8 cellular contexts compared by ENCODE assay signal in the genomic region with DNA sequence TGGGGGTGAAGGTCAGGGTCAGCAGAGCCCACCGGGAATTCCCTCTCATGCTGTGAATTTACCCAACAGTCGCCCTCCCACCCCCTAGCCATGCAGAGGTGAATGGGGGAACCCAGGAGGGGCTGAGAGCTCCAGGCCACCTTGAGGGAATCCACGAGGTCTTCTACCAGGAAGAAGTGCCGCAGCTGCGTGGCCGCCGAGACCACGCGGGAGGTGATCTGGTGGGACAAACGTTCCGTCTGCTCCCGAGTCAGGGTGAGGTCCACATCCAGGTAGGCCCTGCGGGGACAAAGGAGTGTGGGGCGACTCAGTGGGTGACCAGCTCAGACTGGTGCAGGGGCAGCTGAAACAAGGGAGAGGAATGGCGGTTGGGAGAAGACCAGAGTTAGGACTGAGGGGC.
"Had no signal": no experiment of that assay in that cellular context is flagged by ENCODE, and none has a peak within 500 bp of the region (broad histone marks: within the 10 kb centered on the region; RNA-seq: fewer than 3 reads in every experiment).

No MANE protein-coding gene starts in this region.

- DNase-seq: GM23248, GOT3, H7, HCEC 1CT, KBM-7 had no signal

- H3K9ac ChIP-seq: GM23248 had no signal

- H3K27ac ChIP-seq: GM23248, HL-60 had no signal

- H3K9me3 Mint-ChIP-seq: IgD-negative memory B cell had no signal

- H3K4me3 ChIP-seq: GM23248 had no signal

- ATAC-seq: HepG2 had no signal

- H2AFZ ChIP-seq: GM23248 had no signal
